9 cellular contexts compared by ENCODE assay signal in genomic region chr3:197809356-197810020, GRCh38. TPM values are rescaled to one million over a fixed set of nuclear protein-coding genes. Genes with fewer than 3 reads are reported as not detected.
DNase-seq lines count a peak whose midpoint lies in the region; ATAC-seq, FAIRE-seq and TF ChIP-seq lines count a peak whose summit lies in the region.
"Had no signal": no experiment of that assay in that cellular context is flagged by ENCODE, and none has a peak within 500 bp of the region (broad histone marks: within the 10 kb centered on the region; RNA-seq: fewer than 3 reads in every experiment).

No MANE protein-coding gene starts in this region.

- no peaks in the 10 kb centered on the region for H3K27me3 Mint-ChIP-seq in activated naive CD8-positive, alpha-beta T cell treated with anti-CD3 and anti-CD28 coated beads, Interleukin-2, amount 10 ng/mL, durations not matched to agents 7 days and 5 days

- H3K36me3 ChIP-seq in heart right ventricle, result no peaks in the 10 kb centered on the region
- H3K36me3 ChIP-seq in small intestine (ENCODE audit: control insufficient read depth in 2 of 2, insufficient read depth in 2 of 2, low read length in 2 of 2), result no peaks in the 10 kb centered on the region
- H3K36me3 ChIP-seq in prostate gland, result no peaks in the 10 kb centered on the region

- WGBS in heart right ventricle, 2 donors, result 44 to 57% methylated on average over 2 of the region's 2 CpGs
- WGBS in small intestine, 3 donors, result 40 to 57% (median 48%) methylated on average over 2 of the region's 2 CpGs
- 37% methylated on average over 2 of the region's 2 CpGs for WGBS in prostate gland

- POLR2A ChIA-PET in activated naive CD8-positive, alpha-beta T cell treated with anti-CD3 and anti-CD28 coated beads, Interleukin-2, amount 10 ng/mL, durations not matched to agents 7 days and 5 days (lab: Charles Lee), result interaction anchor here (0.7 kb wide), 1 partner anchor 141 kb away, joined by 4 read pairs; no protein-coding TSS in a partner anchor
- POLR2A ChIA-PET in RWPE1 (lab: Yijun Ruan, JAX; ENCODE audit: low non-redundant PET), result no interaction called here

- H3K27me3 ChIP-seq in heart right ventricle (no peaks in the 10 kb centered on the region), small intestine (ENCODE audit: control insufficient read depth in 2 of 2, insufficient read depth in 2 of 2, low read length in 2 of 2) (no peaks in the 10 kb centered on the region), prostate gland (replicated peaks; ENCODE audit: insufficient read depth) (no peaks in the 10 kb centered on the region)

- FAIRE-seq in small intestine (lab: Jason Lieb, UNC) (no peak), D721Med (lab: Jason Lieb, UNC) (no peak)

- peak; percentile 72 for DNase-seq in GM03348 (ENCODE audit: low spot score)
- DNase-seq in activated naive CD8-positive, alpha-beta T cell treated with anti-CD3 and anti-CD28 coated beads, Interleukin-2, amount 10 ng/mL, durations not matched to agents 7 days and 5 days, result no peak
- no peak for DNase-seq in heart right ventricle
- no peak for DNase-seq in stimulated activated effector memory CD8-positive, alpha-beta T cell treated with anti-CD3 and anti-CD28 coated beads, Interleukin-12 subunit alpha, Interleukin-12 subunit beta, amount 100 ng/mL, for 72 hours (ENCODE audit: low spot score in 2 of 2)
- no peak for DNase-seq in small intestine
- no peak for DNase-seq in prostate gland (ENCODE audit: low spot score)
- no peak for DNase-seq in D721Med (ENCODE audit: insufficient read length, low spot score)
- DNase-seq in RWPE1 (ENCODE audit: low spot score), result no peak
- DNase-seq: activated CD4-positive, alpha-beta T cell treated with anti-CD3 and anti-CD28 coated beads for 48 hours had no signal

- no peak for TF ChIP-seq POLR2A in prostate gland (IDR thresholded peaks at IDR 0.05)

- H3K27ac Mint-ChIP-seq in activated naive CD8-positive, alpha-beta T cell treated with anti-CD3 and anti-CD28 coated beads, Interleukin-2, amount 10 ng/mL, durations not matched to agents 7 days and 5 days, result peak overlapping the region; percentile 2
- H3K27ac Mint-ChIP-seq in stimulated activated effector memory CD8-positive, alpha-beta T cell treated with anti-CD3 and anti-CD28 coated beads, Interleukin-12 subunit alpha, Interleukin-12 subunit beta, amount 100 ng/mL, for 72 hours, result peak overlapping the region; percentile 5

- no peak for TF ChIP-seq CTCF in heart right ventricle (IDR thresholded peaks at IDR 0.05)
- TF ChIP-seq CTCF in prostate gland (IDR thresholded peaks at IDR 0.05), result no peak
- TF ChIP-seq CTCF in D721Med (IDR thresholded peaks at IDR 0.05; ENCODE audit: insufficient read depth, missing control alignments), result no peak
- TF ChIP-seq CTCF in RWPE1 (conservative IDR thresholded peaks at IDR 0.05; ENCODE audit: low read depth), result no peak

- H3K9me3 ChIP-seq in heart right ventricle (no peaks in the 10 kb centered on the region), small intestine (ENCODE audit: control insufficient read depth, low read depth) (no peaks in the 10 kb centered on the region), prostate gland (no peaks in the 10 kb centered on the region)

- intact Hi-C loops in heart right ventricle (cut with DNase I), result no loop called here
- intact Hi-C loops in prostate gland (cut with DNase I), result no loop called here

- H3K4me3 ChIP-seq in heart right ventricle, result no peak overlapping the region
- no peak overlapping the region for H3K4me3 ChIP-seq in small intestine (ENCODE audit: low read depth in 1 of 2, low read length in 2 of 2)
- H3K4me3 ChIP-seq in prostate gland, result no peak overlapping the region

- H3K9me3 Mint-ChIP-seq in activated naive CD8-positive, alpha-beta T cell treated with anti-CD3 and anti-CD28 coated beads, Interleukin-2, amount 10 ng/mL, durations not matched to agents 7 days and 5 days, result no peaks in the 10 kb centered on the region
- H3K9me3 Mint-ChIP-seq in stimulated activated effector memory CD8-positive, alpha-beta T cell treated with anti-CD3 and anti-CD28 coated beads, Interleukin-12 subunit alpha, Interleukin-12 subunit beta, amount 100 ng/mL, for 72 hours, result no peaks in the 10 kb centered on the region

- H3K4me1 ChIP-seq in heart right ventricle, result peaks cover 3 to 42% (median 33%) of the 10 kb centered on the region in 9 donors
- peaks cover 0 to 2% of the 10 kb centered on the region in 2 donors for H3K4me1 ChIP-seq in small intestine (ENCODE audit: control insufficient read depth in 2 of 2, insufficient read depth in 1 of 2, low read depth in 1 of 2, low read length in 1 of 2)
- H3K4me1 ChIP-seq in prostate gland (replicated peaks), result peaks cover 2% of the 10 kb centered on the region

- H3K27ac ChIP-seq in heart right ventricle, result peak overlapping the region in 8 of 10 donors; percentile 1 to 50 (median 44)
- no peak overlapping the region for H3K27ac ChIP-seq in small intestine (ENCODE audit: low read depth in 1 of 2, low read length in 1 of 2)
- H3K27ac ChIP-seq in prostate gland, result peak overlapping the region in 1 of 2 donors; percentile 38
- H3K27ac ChIP-seq in RWPE1, result no peak overlapping the region

- peaks cover 18% of the 10 kb centered on the region for H3K4me1 Mint-ChIP-seq in activated naive CD8-positive, alpha-beta T cell treated with anti-CD3 and anti-CD28 coated beads, Interleukin-2, amount 10 ng/mL, durations not matched to agents 7 days and 5 days
- peaks cover 35% of the 10 kb centered on the region for H3K4me1 Mint-ChIP-seq in stimulated activated effector memory CD8-positive, alpha-beta T cell treated with anti-CD3 and anti-CD28 coated beads, Interleukin-12 subunit alpha, Interleukin-12 subunit beta, amount 100 ng/mL, for 72 hours

- no peak for ATAC-seq in activated naive CD8-positive, alpha-beta T cell treated with anti-CD3 and anti-CD28 coated beads, Interleukin-2, amount 10 ng/mL, durations not matched to agents 7 days and 5 days (ENCODE audit: low read depth)
- peak; percentile 41 to 73 (median 58) for ATAC-seq in heart right ventricle
- no peak for ATAC-seq in stimulated activated effector memory CD8-positive, alpha-beta T cell treated with anti-CD3 and anti-CD28 coated beads, Interleukin-12 subunit alpha, Interleukin-12 subunit beta, amount 100 ng/mL, for 72 hours

- peaks cover 23% of the 10 kb centered on the region for H3K36me3 Mint-ChIP-seq in activated naive CD8-positive, alpha-beta T cell treated with anti-CD3 and anti-CD28 coated beads, Interleukin-2, amount 10 ng/mL, durations not matched to agents 7 days and 5 days
- peaks cover 18% of the 10 kb centered on the region for H3K36me3 Mint-ChIP-seq in stimulated activated effector memory CD8-positive, alpha-beta T cell treated with anti-CD3 and anti-CD28 coated beads, Interleukin-12 subunit alpha, Interleukin-12 subunit beta, amount 100 ng/mL, for 72 hours

- H3K4me3 Mint-ChIP-seq in activated naive CD8-positive, alpha-beta T cell treated with anti-CD3 and anti-CD28 coated beads, Interleukin-2, amount 10 ng/mL, durations not matched to agents 7 days and 5 days, result no peak overlapping the region
- H3K4me3 Mint-ChIP-seq in stimulated activated effector memory CD8-positive, alpha-beta T cell treated with anti-CD3 and anti-CD28 coated beads, Interleukin-12 subunit alpha, Interleukin-12 subunit beta, amount 100 ng/mL, for 72 hours, result no peak overlapping the region

- CTCF ChIA-PET in RWPE1 (lab: Yijun Ruan, JAX), result interaction anchor here (0.6 kb wide), 2 partner anchors 16 to 79 kb away, joined by 3 to 8 read pairs; no protein-coding TSS in a partner anchor

RNA-seq across cellular contexts. Expression of gene LRCH3, which starts 18.4 kb away (rescaled TPM):
- 10 to 100 TPM; 67.1 to 83.4 TPM for total RNA-seq in activated naive CD8-positive, alpha-beta T cell treated with anti-CD3 and anti-CD28 coated beads, Interleukin-2, amount 10 ng/mL, durations not matched to agents 7 days and 5 days
- total RNA-seq in heart right ventricle (10 to 100 TPM; 21.5 to 33.2 (median 28.0) TPM), prostate gland (100 to 1,000 TPM in 1 of 2 donors, 10 to 100 TPM in 1; 31.6 to 114 TPM)
- polyA plus RNA-seq in heart right ventricle (10 to 100 TPM in 1 of 2 donors, 1 to 10 TPM in 1; 7.1 to 12.1 TPM), small intestine (10 to 100 TPM in 1 of 3 donors, 1 to 10 TPM in 2; 4.6 to 25.4 (median 6.7) TPM)

RNA-seq across cellular contexts. Expression of gene FYTTD1, which starts 59.8 kb away (rescaled TPM):
- total RNA-seq in activated naive CD8-positive, alpha-beta T cell treated with anti-CD3 and anti-CD28 coated beads, Interleukin-2, amount 10 ng/mL, durations not matched to agents 7 days and 5 days, result 10 to 100 TPM; 38.0 to 48.8 TPM
- 100 to 1,000 TPM in 1 of 10 donors, 10 to 100 TPM in 9; 63.5 to 111 (median 82.4) TPM for total RNA-seq in heart right ventricle
- 10 to 100 TPM; 16.5 to 17.9 TPM for polyA plus RNA-seq in heart right ventricle
- polyA plus RNA-seq in small intestine, result 10 to 100 TPM; 11.2 to 13.0 (median 11.3) TPM
- total RNA-seq in prostate gland, result 10 to 100 TPM; 27.7 to 69.5 TPM

Comparison
In these comparisons a context has a peak if more than half of its experiments do, and no peak if none do; other contexts are left out.
1. ATAC-seq: peak in heart right ventricle (8 of 8); none in activated naive CD8-positive, alpha-beta T cell treated with anti-CD3 and anti-CD28 coated beads, Interleukin-2, amount 10 ng/mL, durations not matched to agents 7 days and 5 days (single experiment) and stimulated activated effector memory CD8-positive, alpha-beta T cell treated with anti-CD3 and anti-CD28 coated beads, Interleukin-12 subunit alpha, Interleukin-12 subunit beta, amount 100 ng/mL, for 72 hours (single experiment).
2. H3K27ac ChIP-seq: peak in heart right ventricle (8 of 10); none in small intestine (0 of 2) and RWPE1 (single experiment).